In the genomic region with DNA sequence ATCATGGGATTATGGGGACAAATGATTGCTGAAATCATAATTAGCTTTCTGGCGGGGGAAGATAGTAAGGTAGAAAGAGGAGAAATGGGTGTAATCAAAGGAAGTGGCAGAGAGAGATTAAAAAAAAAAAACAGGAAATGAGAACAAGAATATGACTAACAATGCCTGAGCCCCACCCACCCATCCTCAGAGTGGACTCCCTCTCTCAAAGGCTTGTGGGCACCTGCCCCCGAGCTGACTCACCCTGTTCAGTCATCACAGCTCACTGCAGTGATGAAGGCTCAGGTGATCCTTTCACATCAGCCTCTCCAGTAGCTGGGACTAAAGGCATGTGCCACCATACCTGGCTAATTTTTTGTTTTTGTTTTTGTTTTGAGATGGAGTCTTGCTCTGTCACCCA, we compare ENCODE assay signal across 7 cellular contexts. TPM values are rescaled to one million over a fixed set of nuclear protein-coding genes. Genes with fewer than 3 reads are reported as not detected.
A peak's percentile ranks its signal among the peaks of the same experiment; 100 is the strongest.
DNase-seq lines count a peak whose midpoint lies in the region; ATAC-seq, FAIRE-seq and TF ChIP-seq lines count a peak whose summit lies in the region.

No MANE protein-coding gene starts in this region.

- FAIRE-seq in GM18507 (lab: Jason Lieb, UNC), result peak; percentile 83

- H3K9me3 ChIP-seq in effector memory CD4-positive, alpha-beta T cell (ENCODE audit: control insufficient read depth, low read length), result no peaks in the 10 kb centered on the region
- no peaks in the 10 kb centered on the region for H3K9me3 ChIP-seq in psoas muscle

- no peak overlapping the region for H3K4me3 ChIP-seq in effector memory CD4-positive, alpha-beta T cell (ENCODE audit: insufficient read depth, low read depth, low read length, poor library complexity, severe bottlenecking)
- no peak overlapping the region for H3K4me3 ChIP-seq in psoas muscle

- H3K27me3 ChIP-seq in effector memory CD4-positive, alpha-beta T cell (replicated peaks; ENCODE audit: control insufficient read depth, insufficient read depth, low read length, poor library complexity, severe bottlenecking), result no peaks in the 10 kb centered on the region
- no peaks in the 10 kb centered on the region for H3K27me3 ChIP-seq in psoas muscle (ENCODE audit: insufficient read depth in 3 of 3, low read length in 2 of 3)

- H3K36me3 ChIP-seq in effector memory CD4-positive, alpha-beta T cell (ENCODE audit: control insufficient read depth, insufficient read depth, low read length), result no peaks in the 10 kb centered on the region
- H3K36me3 ChIP-seq in psoas muscle (ENCODE audit: insufficient read depth in 1 of 2, low read depth in 1 of 2), result no peaks in the 10 kb centered on the region

- intact Hi-C loops in psoas muscle (cut with DNase I), result no loop called here

- 67 to 70% (median 69%) methylated on average over 2 of the region's 2 CpGs for WGBS in psoas muscle, 3 donors

- TF ChIP-seq CTCF in psoas muscle (IDR thresholded peaks at IDR 0.05), result no peak

- ATAC-seq in HG02623 (IDR thresholded peaks at IDR 0.05; ENCODE audit: unreplicated experiment), result peak; percentile 83
- peak in 2 of 4 donors; percentile 42 to 57 for ATAC-seq in psoas muscle

- H3K27ac ChIP-seq in effector memory CD4-positive, alpha-beta T cell (ENCODE audit: insufficient read depth, low read length, poor library complexity, severe bottlenecking), result peak overlapping the region; percentile 65
- H3K27ac ChIP-seq in psoas muscle, result peak overlapping the region; percentile 36

- peak; percentile 62 for DNase-seq in GM18507 (ENCODE audit: extremely low spot score, insufficient read length, low read depth)
- peak; percentile 45 for DNase-seq in NCI-H146 (lab: John Stamatoyannopoulos, UW)
- DNase-seq in activated CD4-positive, alpha-beta T cell treated with anti-CD3 and anti-CD28 coated beads, Interleukin-2, amount 50 U/mL, for 1 hour, result peak; percentile 86
- peak; percentile 84 to 91 (median 86) for DNase-seq in effector memory CD4-positive, alpha-beta T cell
- DNase-seq in psoas muscle, result peak in 1 of 2 donors; percentile 56
- no peak for DNase-seq in cerebellar cortex (ENCODE audit: low spot score)

- peaks cover 10% of the 10 kb centered on the region for H3K4me1 ChIP-seq in effector memory CD4-positive, alpha-beta T cell (ENCODE audit: control insufficient read depth, insufficient read depth, low read length, poor library complexity, severe bottlenecking)
- peaks cover 34% of the 10 kb centered on the region for H3K4me1 ChIP-seq in psoas muscle

RNA-seq across cellular contexts. Expression of a gene that starts 26.4 kb away (rescaled TPM):
- over 10,000 TPM in 3 of 4 donors, 1,000 to 10,000 TPM in 1; 7,807 to 12,417 (median 11,452) TPM for total RNA-seq in psoas muscle
- polyA plus RNA-seq in psoas muscle, result over 10,000 TPM; 17,732 to 19,074 (median 18,570) TPM

RNA-seq across cellular contexts. Expression of a gene that starts 50.8 kb away (rescaled TPM):
- 10 to 100 TPM; 21.7 to 69.8 (median 53.4) TPM for total RNA-seq in psoas muscle
- polyA plus RNA-seq in psoas muscle, result 10 to 100 TPM in 2 of 3 donors, 1 to 10 TPM in 1; 6.2 to 42.8 (median 19.3) TPM
